Comparison of ENCODE assay signal across 27 cellular contexts in genomic region chr13:96248103-96248502, GRCh38.
"Had no signal": no experiment of that assay in that cellular context is flagged by ENCODE, and none has a peak within 500 bp of the region (broad histone marks: within the 10 kb centered on the region; RNA-seq: fewer than 3 reads in every experiment).

No MANE protein-coding gene starts in this region.

- ATAC-seq: effector memory CD8-positive, alpha-beta T cell; heart right ventricle; left colon; left ventricle myocardium superior; lower lobe of right lung; natural killer cell; right lobe of liver; stimulated activated naive B cell treated with anti-CD40 and anti-IgM and Interleukin-4, amounts not matched to agents 10 μg/mL and 1 μg/mL and 100 μg/mL, for 72 hours had no signal

- H3K36me3 Mint-ChIP-seq: immature natural killer cell; natural killer cell; stimulated activated naive B cell treated with anti-CD40 and anti-IgM and Interleukin-4, amounts not matched to agents 10 μg/mL and 1 μg/mL and 100 μg/mL, for 72 hours had no signal

- H3K9me3 ChIP-seq: esophagus squamous epithelium, lower lobe of right lung, right lobe of liver, thoracic aorta, tibial nerve, upper lobe of left lung had no signal

- H3K36me3 ChIP-seq: esophagus squamous epithelium, heart right ventricle, lower lobe of right lung, right lobe of liver, thoracic aorta, tibial nerve, upper lobe of left lung had no signal

- H3K27me3 Mint-ChIP-seq: effector memory CD8-positive, alpha-beta T cell; stimulated activated naive B cell treated with anti-CD40 and anti-IgM and Interleukin-4, amounts not matched to agents 10 μg/mL and 1 μg/mL and 100 μg/mL, for 72 hours; stimulated activated naive CD8-positive, alpha-beta T cell treated with anti-CD3 and anti-CD28 coated beads, Interleukin-15, Interleukin-2, amounts not matched to agents 100 ng/mL and 50 ng/mL, for 24 hours had no signal

- H3K4me3 ChIP-seq: esophagus squamous epithelium, heart right ventricle, lower lobe of right lung, right lobe of liver, thoracic aorta, tibial nerve, upper lobe of left lung had no signal

- H3K79me2 ChIP-seq: parathyroid adenoma had no signal

- H3K4me1 ChIP-seq: esophagus squamous epithelium, heart right ventricle, lower lobe of right lung, parathyroid adenoma, right lobe of liver, tibial nerve, upper lobe of left lung had no signal

- DNase-seq: cortex of kidney; effector memory CD8-positive, alpha-beta T cell; erythroblast; esophagus squamous epithelium; foreskin melanocyte; glutamatergic neuron; heart right ventricle; hippocampal formation; immature natural killer cell; islet precursor cell; kidney glomerular epithelial cell; left colon; left ventricle myocardium superior; lower lobe of right lung; natural killer cell; right lobe of liver; small intestine; stimulated activated CD4-positive, alpha-beta T cell treated with anti-CD3 and anti-CD28 coated beads, Interleukin-15, amount 100 ng/mL, for 24 hours; stimulated activated CD4-positive, alpha-beta T cell treated with anti-CD3 and anti-CD28 coated beads, Interleukin-2, amount 100 ng/mL, for 48 hours; stimulated activated naive B cell treated with anti-CD40 and anti-IgM and Interleukin-4, amounts not matched to agents 10 μg/mL and 1 μg/mL and 100 μg/mL, for 72 hours; upper lobe of left lung had no signal

- H3K9ac ChIP-seq: parathyroid adenoma had no signal

- H3K4me3 Mint-ChIP-seq: effector memory CD8-positive, alpha-beta T cell; immature natural killer cell; natural killer cell; neural crest cell; stimulated activated naive B cell treated with anti-CD40 and anti-IgM and Interleukin-4, amounts not matched to agents 10 μg/mL and 1 μg/mL and 100 μg/mL, for 72 hours; stimulated activated naive CD8-positive, alpha-beta T cell treated with anti-CD3 and anti-CD28 coated beads, Interleukin-15, Interleukin-2, amounts not matched to agents 100 ng/mL and 50 ng/mL, for 24 hours had no signal

- H3K27me3 ChIP-seq: esophagus squamous epithelium, heart right ventricle, right lobe of liver, tibial nerve, upper lobe of left lung had no signal

- H3K4me1 Mint-ChIP-seq: immature natural killer cell; natural killer cell; neural crest cell; stimulated activated naive B cell treated with anti-CD40 and anti-IgM and Interleukin-4, amounts not matched to agents 10 μg/mL and 1 μg/mL and 100 μg/mL, for 72 hours had no signal

- H2AFZ ChIP-seq: parathyroid adenoma had no signal

- H3K27ac ChIP-seq: esophagus squamous epithelium, heart right ventricle, lower lobe of right lung, parathyroid adenoma, right lobe of liver, thoracic aorta, tibial nerve, upper lobe of left lung had no signal

- H3K27ac Mint-ChIP-seq: effector memory CD8-positive, alpha-beta T cell; immature natural killer cell; natural killer cell; progenitor cell of endocrine pancreas; stimulated activated naive B cell treated with anti-CD40 and anti-IgM and Interleukin-4, amounts not matched to agents 10 μg/mL and 1 μg/mL and 100 μg/mL, for 72 hours; stimulated activated naive CD8-positive, alpha-beta T cell treated with anti-CD3 and anti-CD28 coated beads, Interleukin-15, Interleukin-2, amounts not matched to agents 100 ng/mL and 50 ng/mL, for 24 hours had no signal
